18 cellular contexts compared by ENCODE assay signal in the genomic region with DNA sequence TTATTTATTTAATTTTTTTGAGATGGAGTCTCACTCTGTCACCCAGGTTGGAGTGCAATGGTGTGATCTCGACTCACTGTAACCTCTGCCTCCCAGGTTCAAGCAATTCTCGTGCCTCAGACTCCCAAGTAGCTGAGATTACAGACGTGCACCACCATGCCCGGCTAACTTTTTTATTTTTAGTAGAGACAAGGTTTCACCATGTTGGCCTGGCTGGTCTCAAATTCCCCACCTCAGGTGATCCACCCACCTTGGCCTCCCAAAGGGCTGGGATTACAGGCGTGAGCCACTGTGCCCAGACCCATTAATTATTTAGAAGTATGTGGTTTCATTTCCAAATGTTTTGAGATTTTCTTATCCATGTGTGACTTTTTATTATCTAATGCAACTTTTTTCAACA. TPM values are rescaled to one million over a fixed set of nuclear protein-coding genes. Genes with fewer than 3 reads are reported as not detected.
DNase-seq lines count a peak whose midpoint lies in the region; ATAC-seq and TF ChIP-seq lines count a peak whose summit lies in the region.
"Not testable (repeated sequence)": the region's sequence is repeated elsewhere in the genome, so short reads cannot be mapped to it uniquely, and the experiment has no call there.
"Had no signal": no experiment of that assay in that cellular context is flagged by ENCODE, and none has a peak within 500 bp of the region (broad histone marks: within the 10 kb centered on the region; RNA-seq: fewer than 3 reads in every experiment).

No MANE protein-coding gene starts in this region.

- TF ChIP-seq CTCF in KMS-11 (conservative IDR thresholded peaks at IDR 0.05; ENCODE audit: low read depth, low read length); PC-9 (conservative IDR thresholded peaks at IDR 0.05); RWPE1 (conservative IDR thresholded peaks at IDR 0.05; ENCODE audit: low read depth); MCF 10A (IDR thresholded peaks at IDR 0.05; ENCODE audit: unreplicated experiment); thyroid gland (IDR thresholded peaks at IDR 0.05): not testable (repeated sequence)

- not testable (repeated sequence) for H4K20me1 ChIP-seq in KMS-11 (ENCODE audit: insufficient read depth); PC-9 (ENCODE audit: insufficient read depth)

- POLR2A ChIA-PET in PC-9 (lab: Charles Lee; ENCODE audit: unreplicated experiment); RWPE1 (lab: Yijun Ruan, JAX; ENCODE audit: low non-redundant PET); MCF 10A (lab: Yijun Ruan, JAX): not testable (repeated sequence)

- H3K27me3 Mint-ChIP-seq in T-helper 17 cell; MCF 10A (ENCODE audit: insufficient read depth, unreplicated experiment); memory B cell; stimulated activated memory B cell treated with anti-CD40 and anti-IgM and Interleukin-4, amounts not matched to agents 10 μg/mL and 1 μg/mL and 100 μg/mL, for 72 hours: not testable (repeated sequence)

- H3K27ac Mint-ChIP-seq in T-helper 17 cell (peak overlapping the region; percentile 86), MCF 10A (ENCODE audit: low read depth, unreplicated experiment) (peak overlapping the region; percentile 44), memory B cell (peak overlapping the region; percentile 32)
- H3K27ac Mint-ChIP-seq in stimulated activated memory B cell treated with anti-CD40 and anti-IgM and Interleukin-4, amounts not matched to agents 10 μg/mL and 1 μg/mL and 100 μg/mL, for 72 hours, result peak overlapping the region; percentile 50

- H3K9me3 ChIP-seq in PC-9 (ENCODE audit: insufficient read depth, low read depth); T-helper 17 cell (ENCODE audit: control insufficient read depth, low read length, poor library complexity, severe bottlenecking); thyroid gland: not testable (repeated sequence)

- intact Hi-C loops in PC-9 (cut with micrococcal nuclease; ENCODE audit: unreplicated experiment); MCF 10A (cut with micrococcal nuclease); thyroid gland (cut with DNase I): not testable (repeated sequence)

- H3K9me3 Mint-ChIP-seq in MCF 10A (ENCODE audit: unreplicated experiment); memory B cell; stimulated activated memory B cell treated with anti-CD40 and anti-IgM and Interleukin-4, amounts not matched to agents 10 μg/mL and 1 μg/mL and 100 μg/mL, for 72 hours: not testable (repeated sequence)

- TF ChIP-seq POLR2A in thyroid gland (IDR thresholded peaks at IDR 0.05), result not testable (repeated sequence)

- not testable (repeated sequence) for DNase-seq in PC-9; RWPE1 (ENCODE audit: low spot score); T-helper 17 cell; MCF 10A (ENCODE audit: unreplicated experiment); memory B cell (ENCODE audit: low spot score in 2 of 2); thyroid gland

- H3K4me3 Mint-ChIP-seq in T-helper 17 cell; MCF 10A (ENCODE audit: unreplicated experiment); memory B cell; stimulated activated memory B cell treated with anti-CD40 and anti-IgM and Interleukin-4, amounts not matched to agents 10 μg/mL and 1 μg/mL and 100 μg/mL, for 72 hours: not testable (repeated sequence)

- CTCF ChIA-PET in PC-9 (lab: Charles Lee); RWPE1 (lab: Yijun Ruan, JAX); MCF 10A (lab: Yijun Ruan, JAX): not testable (repeated sequence)

- H3K4me2 ChIP-seq in KMS-11, result 0 out of 2 replicates have a peak overlapping the region, but pooled peaks have one; percentile 67
- H3K4me2 ChIP-seq in PC-9, result not testable (repeated sequence)

- H3K36me3 ChIP-seq in KMS-11 (ENCODE audit: insufficient read depth); thyroid gland: not testable (repeated sequence)
- H3K36me3 ChIP-seq in PC-9 (ENCODE audit: low read depth), result peaks cover 39% of the 10 kb centered on the region

- not testable (repeated sequence) for BruUV-seq in PC-9 (replicated peaks; lab: Mats Ljungman, UMichigan)
- TSS peak; percentile 6 for BruUV-seq in MCF 10A (replicated peaks; lab: Mats Ljungman, UMichigan)

- H3K4me1 ChIP-seq in KMS-11 (ENCODE audit: low read depth, poor library complexity, severe bottlenecking) (peaks cover 40% of the 10 kb centered on the region), thyroid gland (peaks cover 62 to 71% of the 10 kb centered on the region in 2 donors)
- H3K4me1 ChIP-seq in PC-9 (replicated peaks; ENCODE audit: insufficient read depth), result not testable (repeated sequence)

- WGBS in thyroid gland, 2 donors, result 95% methylated on average over 5 of the region's 5 CpGs

- H3K27me3 ChIP-seq in KMS-11 (ENCODE audit: insufficient read depth, low read depth); PC-9 (ENCODE audit: insufficient read depth, low read depth); thyroid gland: not testable (repeated sequence)

- H3K4me1 Mint-ChIP-seq in T-helper 17 cell (peaks cover 13% of the 10 kb centered on the region), memory B cell (peaks cover 14% of the 10 kb centered on the region)
- not testable (repeated sequence) for H3K4me1 Mint-ChIP-seq in MCF 10A (ENCODE audit: insufficient read depth, unreplicated experiment)
- peaks cover 31% of the 10 kb centered on the region for H3K4me1 Mint-ChIP-seq in stimulated activated memory B cell treated with anti-CD40 and anti-IgM and Interleukin-4, amounts not matched to agents 10 μg/mL and 1 μg/mL and 100 μg/mL, for 72 hours

- H2AFZ ChIP-seq in KMS-11 (ENCODE audit: low read depth); PC-9: not testable (repeated sequence)

- not testable (repeated sequence) for ATAC-seq in T-helper 17 cell; memory B cell (ENCODE audit: low read depth); stimulated activated memory B cell treated with anti-CD40 and anti-IgM and Interleukin-4, amounts not matched to agents 10 μg/mL and 1 μg/mL and 100 μg/mL, for 72 hours

- H3F3A ChIP-seq in PC-9 (ENCODE audit: insufficient read depth, low read depth), result not testable (repeated sequence)

- not testable (repeated sequence) for H3K9ac ChIP-seq in KMS-11

- not testable (repeated sequence) for H3K9me2 ChIP-seq in PC-9 (ENCODE audit: insufficient read depth)

- not testable (repeated sequence) for H3K4me3 ChIP-seq in KMS-11 (IDR thresholded peaks at IDR 0.05; ENCODE audit: insufficient read depth, low read depth, low read length); PC-9; thyroid gland (replicated peaks in 1 of 3)

- H3K79me2 ChIP-seq in KMS-11 (ENCODE audit: insufficient read depth, low read depth) (peaks cover 17% of the 10 kb centered on the region; the same call in 1 of the 2 replicates), PC-9 (ENCODE audit: low read depth) (peaks cover 28% of the 10 kb centered on the region)

- not testable (repeated sequence) for H3K27ac ChIP-seq in KMS-11
- H3K27ac ChIP-seq in PC-9, result peak overlapping the region; percentile 12; the same call in 1 of the 2 replicates
- H3K27ac ChIP-seq in RWPE1, result peak overlapping the region; percentile 34; the same call in 1 of the 2 replicates
- peak overlapping the region; percentile 38 to 90 (median 90) for H3K27ac ChIP-seq in thyroid gland

- H3K36me3 Mint-ChIP-seq in T-helper 17 cell (ENCODE audit: low read depth), result not testable (repeated sequence)
- peaks cover 50% of the 10 kb centered on the region for H3K36me3 Mint-ChIP-seq in MCF 10A (ENCODE audit: insufficient read depth, unreplicated experiment)
- H3K36me3 Mint-ChIP-seq in memory B cell, result peaks cover 26% of the 10 kb centered on the region
- peaks cover 42% of the 10 kb centered on the region for H3K36me3 Mint-ChIP-seq in stimulated activated memory B cell treated with anti-CD40 and anti-IgM and Interleukin-4, amounts not matched to agents 10 μg/mL and 1 μg/mL and 100 μg/mL, for 72 hours

RNA-seq across cellular contexts. Expression of gene CDC27, which starts 22.2 kb away (rescaled TPM):
- total RNA-seq in PC-9 (2021) (58.9 and 94.3 TPM in 2 replicates), T-helper 17 cell (10 to 100 TPM; 50.1 to 61.6 TPM), MCF 10A (2022) (141 and 143 TPM in 2 replicates), thyroid gland (100 to 1,000 TPM; 124 to 195 (median 181) TPM)

RNA-seq across cellular contexts. Expression of gene MYL4, which starts 42.3 kb away (rescaled TPM):
- total RNA-seq in PC-9 (2021) (not detected in 2 replicates), T-helper 17 cell (not detected), MCF 10A (2022) (not detected in 2 replicates), thyroid gland (10 to 100 TPM in 1 of 4 donors, 1 to 10 TPM in 3; 5.2 to 11.0 (median 6.2) TPM)
- total RNA-seq: A172; A673; Caco-2; Calu3; CD4-positive, alpha-beta memory T cell; CD4-positive, alpha-beta T cell; CD4-positive, CD25-positive, alpha-beta regulatory T cell; CD8-positive, alpha-beta memory T cell; CD8-positive, alpha-beta T cell; Daoy had no signal

Comparison
In these comparisons a context has a peak if more than half of its experiments do, and no peak if none do; other contexts are left out.
1. H3K27ac Mint-ChIP-seq: peak in every context shown above with its lines; median percentile 86 in T-helper 17 cell; 50 in stimulated activated memory B cell treated with anti-CD40 and anti-IgM and Interleukin-4, amounts not matched to agents 10 μg/mL and 1 μg/mL and 100 μg/mL, for 72 hours; 44 in MCF 10A; 32 in memory B cell.